13 cellular contexts compared by ENCODE assay signal in the genomic region with DNA sequence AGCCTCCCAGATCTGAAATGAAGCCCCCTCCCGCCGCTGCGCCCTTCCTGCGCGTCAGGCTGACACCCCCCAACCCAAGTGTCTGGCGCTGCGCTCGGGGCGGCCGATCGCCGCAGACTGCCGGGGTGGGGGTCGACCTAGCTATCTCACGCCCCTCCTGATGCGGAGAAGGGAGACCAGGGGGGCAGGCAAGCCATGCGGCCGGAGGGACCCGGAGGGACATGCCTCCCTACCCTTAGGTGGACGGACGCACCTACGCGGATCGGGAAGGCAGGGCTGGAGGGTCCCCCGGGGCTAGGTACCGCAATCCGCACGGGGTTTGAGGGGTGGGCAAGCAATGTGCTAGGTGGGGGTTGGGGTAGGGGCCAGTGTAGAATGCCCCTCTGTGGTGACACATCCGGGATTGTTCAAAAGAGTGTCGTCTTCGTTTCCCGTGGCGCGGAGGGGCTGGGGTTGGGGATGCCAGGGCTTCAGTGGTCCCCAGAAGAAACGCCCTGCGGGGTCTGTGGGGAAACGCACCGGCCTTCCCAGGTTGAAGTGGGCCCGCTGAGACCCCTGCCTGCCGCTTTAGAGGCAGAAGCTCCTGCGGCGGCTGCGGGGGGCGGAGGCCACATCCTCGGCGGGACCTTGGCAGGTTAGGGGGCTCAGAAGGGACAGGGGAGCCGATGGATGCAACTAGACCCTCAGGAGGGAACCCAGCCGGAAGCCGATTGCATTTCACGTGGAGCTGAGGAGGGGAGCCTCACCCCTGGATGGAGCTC. TPM values are rescaled to one million over a fixed set of nuclear protein-coding genes. Genes with fewer than 3 reads are reported as not detected.
DNase-seq lines count a peak whose midpoint lies in the region; ATAC-seq and TF ChIP-seq lines count a peak whose summit lies in the region.
"Had no signal": no experiment of that assay in that cellular context is flagged by ENCODE, and none has a peak within 500 bp of the region (broad histone marks: within the 10 kb centered on the region; RNA-seq: fewer than 3 reads in every experiment).

No MANE protein-coding gene starts in this region.

- H3K27me3 Mint-ChIP-seq in natural killer cell treated with Interleukin-12 subunit alpha and Interleukin-12 subunit beta and Interleukin-15 and Interleukin-18, amount 100 ng/mL, for 72 hours, result peaks cover 28 to 34% of the 10 kb centered on the region in 2 donors

- H3K4ac ChIP-seq in mesendoderm (ENCODE audit: low read depth, low read length), result no peak overlapping the region

- H2BK15ac ChIP-seq in mesendoderm (replicated peaks; ENCODE audit: low read depth), result no peak overlapping the region

- TF ChIP-seq CTCF in dorsolateral prefrontal cortex (IDR thresholded peaks at IDR 0.05 in 54 of 56, conservative IDR thresholded peaks at IDR 0.05 in 2 of 56; ENCODE audit: low read depth in 1 of 56, partially characterized antibody in 56 of 56) (no peak), testis (IDR thresholded peaks at IDR 0.05) (no peak)

- no peak overlapping the region for H3K4me3 Mint-ChIP-seq in natural killer cell treated with Interleukin-12 subunit alpha and Interleukin-12 subunit beta and Interleukin-15 and Interleukin-18, amount 100 ng/mL, for 72 hours
- H3K4me3 Mint-ChIP-seq: activated CD4-positive, alpha-beta T cell treated with anti-CD3 and anti-CD28 coated beads for 36 hours; stimulated activated naive B cell treated with anti-CD40 and anti-IgM and Interleukin-4, amounts not matched to agents 10 μg/mL and 1 μg/mL and 100 μg/mL, for 72 hours had no signal

- H3K56ac ChIP-seq in mesendoderm (ENCODE audit: low read length), result peak overlapping the region; percentile 78

- peak overlapping the region; percentile 63 for H3K4me3 ChIP-seq in HUES64 (ENCODE audit: low read length)
- peak overlapping the region; percentile 19 to 80 (median 69) for H3K4me3 ChIP-seq in dorsolateral prefrontal cortex
- H3K4me3 ChIP-seq in mesendoderm (ENCODE audit: low read length), result peak overlapping the region; percentile 3
- H3K4me3 ChIP-seq in testis, result peak overlapping the region; percentile 56 to 67

- 3% methylated on average over 50 of the region's 50 CpGs for WGBS in HUES64
- WGBS in mesendoderm (ENCODE audit: extremely low coverage, insufficient coverage, low lambda C conversion rate), result no CpG with 5 or more reads among the region's 50 CpGs
- WGBS in testis, 2 donors, result 2 to 4% methylated on average over 22 to 50 of the region's 50 CpGs

- H4K8ac ChIP-seq in mesendoderm (ENCODE audit: low read depth, low read length), result no peak overlapping the region

- H2BK120ac ChIP-seq in mesendoderm (ENCODE audit: low read depth, low read length), result no peak overlapping the region

- no peak overlapping the region for H3K27ac ChIP-seq in HUES64 (ENCODE audit: low read depth, low read length)
- peak overlapping the region in 49 of 59 donors; percentile 10 to 84 (median 69) for H3K27ac ChIP-seq in dorsolateral prefrontal cortex
- H3K27ac ChIP-seq in mesendoderm (ENCODE audit: low read depth, low read length), result no peak overlapping the region
- no peak overlapping the region for H3K27ac ChIP-seq in testis

- no peaks in the 10 kb centered on the region for H3K4me1 Mint-ChIP-seq in natural killer cell treated with Interleukin-12 subunit alpha and Interleukin-12 subunit beta and Interleukin-15 and Interleukin-18, amount 100 ng/mL, for 72 hours (ENCODE audit: low read depth in 2 of 2)

- no peaks in the 10 kb centered on the region for H3K79me1 ChIP-seq in mesendoderm (ENCODE audit: low read length)

- H3K4me2 ChIP-seq in mesendoderm (ENCODE audit: low read length), result peak overlapping the region; percentile 86

- DNase-seq in dorsolateral prefrontal cortex (no peak), mesendoderm (no peak), testis (no peak), NCI-H510A (lab: John Stamatoyannopoulos, UW) (no peak)
- DNase-seq in natural killer cell treated with Interleukin-12 subunit alpha and Interleukin-12 subunit beta and Interleukin-15 and Interleukin-18, amount 100 ng/mL, for 72 hours (ENCODE audit: low spot score), result no peak
- DNase-seq: activated CD4-positive, alpha-beta T cell treated with anti-CD3 and anti-CD28 coated beads for 36 hours; stimulated activated CD4-positive, alpha-beta T cell treated with anti-CD3 and anti-CD28 coated beads, Interleukin-2, amount 100 ng/mL, for 24 hours; stimulated activated naive B cell treated with anti-CD40 and anti-IgM and Interleukin-4, amounts not matched to agents 10 μg/mL and 1 μg/mL and 100 μg/mL, for 72 hours; SW 1271 had no signal

- H3K36me3 ChIP-seq in HUES64 (ENCODE audit: insufficient read depth, low read length) (no peaks in the 10 kb centered on the region), mesendoderm (ENCODE audit: control insufficient read depth, insufficient read depth, low read length) (no peaks in the 10 kb centered on the region), testis (ENCODE audit: low read depth, missing control alignments) (no peaks in the 10 kb centered on the region)

- H3K9me3 ChIP-seq in HUES64 (ENCODE audit: insufficient read depth, low read depth, low read length), result no peaks in the 10 kb centered on the region
- no peaks in the 10 kb centered on the region for H3K9me3 ChIP-seq in testis

- H2AK5ac ChIP-seq in mesendoderm (ENCODE audit: low read length), result no peak overlapping the region

- TF ChIP-seq POLR2A in testis (IDR thresholded peaks at IDR 0.05), result no peak

- intact Hi-C loops in dorsolateral prefrontal cortex (cut with DNase I) (loop anchor here in 1 of 2 donors (10.0 kb wide), 1 partner anchor 68 kb away; no protein-coding TSS in a partner anchor), testis (cut with DNase I; ENCODE audit: low total_unique reads) (no loop called here)

- H3K9me3 Mint-ChIP-seq in natural killer cell treated with Interleukin-12 subunit alpha and Interleukin-12 subunit beta and Interleukin-15 and Interleukin-18, amount 100 ng/mL, for 72 hours, result no peaks in the 10 kb centered on the region
- H3K9me3 Mint-ChIP-seq: stimulated activated naive B cell treated with anti-CD40 and anti-IgM and Interleukin-4, amounts not matched to agents 10 μg/mL and 1 μg/mL and 100 μg/mL, for 72 hours had no signal

- no peaks in the 10 kb centered on the region for H3K79me2 ChIP-seq in mesendoderm (ENCODE audit: control insufficient read depth, insufficient read depth, low read length)

- no peak overlapping the region for H3K23ac ChIP-seq in mesendoderm (ENCODE audit: low read length)

- no peaks in the 10 kb centered on the region for H3K36me3 Mint-ChIP-seq in natural killer cell treated with Interleukin-12 subunit alpha and Interleukin-12 subunit beta and Interleukin-15 and Interleukin-18, amount 100 ng/mL, for 72 hours
- H3K36me3 Mint-ChIP-seq: stimulated activated naive B cell treated with anti-CD40 and anti-IgM and Interleukin-4, amounts not matched to agents 10 μg/mL and 1 μg/mL and 100 μg/mL, for 72 hours had no signal

- H3K18ac ChIP-seq in mesendoderm (ENCODE audit: low read length), result no peak overlapping the region

- H2BK5ac ChIP-seq in mesendoderm (ENCODE audit: low read length), result no peak overlapping the region

- peaks cover 9% of the 10 kb centered on the region; the same call in 1 of the 2 replicates for H3K4me1 ChIP-seq in HUES64 (ENCODE audit: insufficient read depth, low read length)
- no peaks in the 10 kb centered on the region for H3K4me1 ChIP-seq in mesendoderm (ENCODE audit: control insufficient read depth, low read depth, low read length)
- no peaks in the 10 kb centered on the region for H3K4me1 ChIP-seq in testis

- no peak overlapping the region for H4K5ac ChIP-seq in mesendoderm (ENCODE audit: low read length)

- ATAC-seq in natural killer cell treated with Interleukin-12 subunit alpha and Interleukin-12 subunit beta and Interleukin-15 and Interleukin-18, amount 100 ng/mL, for 72 hours, result no peak
- no peak for ATAC-seq in HG03457 (IDR thresholded peaks at IDR 0.05; ENCODE audit: unreplicated experiment)
- ATAC-seq: activated CD4-positive, alpha-beta T cell treated with anti-CD3 and anti-CD28 coated beads for 36 hours; esophagus mucosa; stimulated activated naive B cell treated with anti-CD40 and anti-IgM and Interleukin-4, amounts not matched to agents 10 μg/mL and 1 μg/mL and 100 μg/mL, for 72 hours had no signal

- H3K27me3 ChIP-seq in HUES64 (ENCODE audit: insufficient read depth, low read length), result peaks cover 53% of the 10 kb centered on the region
- H3K27me3 ChIP-seq in dorsolateral prefrontal cortex, result peaks cover 0 to 49% (median 14%) of the 10 kb centered on the region in 45 donors
- peaks cover 3% of the 10 kb centered on the region for H3K27me3 ChIP-seq in mesendoderm (ENCODE audit: insufficient read depth, low read length, poor library complexity)
- no peaks in the 10 kb centered on the region for H3K27me3 ChIP-seq in testis

- H3K9ac ChIP-seq in HUES64 (ENCODE audit: low read depth, low read length) (peak overlapping the region; percentile 47; the same call in 1 of the 2 replicates), mesendoderm (ENCODE audit: low read length) (peak overlapping the region; percentile 59)

- no peak overlapping the region for H3K27ac Mint-ChIP-seq in natural killer cell treated with Interleukin-12 subunit alpha and Interleukin-12 subunit beta and Interleukin-15 and Interleukin-18, amount 100 ng/mL, for 72 hours
- H3K27ac Mint-ChIP-seq: activated CD4-positive, alpha-beta T cell treated with anti-CD3 and anti-CD28 coated beads for 36 hours; stimulated activated naive B cell treated with anti-CD40 and anti-IgM and Interleukin-4, amounts not matched to agents 10 μg/mL and 1 μg/mL and 100 μg/mL, for 72 hours had no signal

RNA-seq across cellular contexts. Expression of gene ADCYAP1R1, which starts 0.9 kb away (rescaled TPM):
- polyA plus RNA-seq in HUES64 (2013, experiment 1 of 2), result 6.9 TPM
- 7.8 TPM for polyA plus RNA-seq in HUES64 (2013, experiment 2 of 2)
- total RNA-seq in dorsolateral prefrontal cortex (100 to 1,000 TPM in 46 of 120 experiments, 10 to 100 TPM in 74; 47.8 to 194 (median 95.1) TPM), testis (1 to 10 TPM; 4.3 to 4.8 TPM)
- 5.1 TPM for polyA plus RNA-seq in mesendoderm (2013, experiment 1 of 2)
- polyA plus RNA-seq in mesendoderm (2013, experiment 2 of 2), result 4.4 TPM
- 3.2 TPM for polyA plus RNA-seq in testis (ENCODE audit: insufficient read depth, low read depth, low replicate concordance)
- not detected for total RNA-seq in natural killer cell treated with Interleukin-12 subunit alpha and Interleukin-12 subunit beta and Interleukin-15 and Interleukin-18, amount 100 ng/mL, for 72 hours
- total RNA-seq: activated CD4-positive, alpha-beta T cell treated with anti-CD3 and anti-CD28 coated beads for 36 hours; osteocyte had no signal

Comparison
In these comparisons a context has a peak if more than half of its experiments do, and no peak if none do; other contexts are left out.
1. H3K27ac ChIP-seq: peak in dorsolateral prefrontal cortex (49 of 59); none in HUES64 (single experiment), mesendoderm (single experiment) and testis (0 of 2).
2. H3K4me3 ChIP-seq: peak in every context shown above with its lines; median percentile 69 in dorsolateral prefrontal cortex; 63 in HUES64; 62 in testis; 3 in mesendoderm.
3. RNA of gene ADCYAP1R1, which starts 0.9 kb away (total RNA-seq): 47.8 to 194 TPM in dorsolateral prefrontal cortex; 4.3 to 4.8 TPM in testis and not detected in natural killer cell treated with Interleukin-12 subunit alpha and Interleukin-12 subunit beta and Interleukin-15 and Interleukin-18, amount 100 ng/mL, for 72 hours; every median in the first group is over 4 times any median in the second.